In the genomic region with DNA sequence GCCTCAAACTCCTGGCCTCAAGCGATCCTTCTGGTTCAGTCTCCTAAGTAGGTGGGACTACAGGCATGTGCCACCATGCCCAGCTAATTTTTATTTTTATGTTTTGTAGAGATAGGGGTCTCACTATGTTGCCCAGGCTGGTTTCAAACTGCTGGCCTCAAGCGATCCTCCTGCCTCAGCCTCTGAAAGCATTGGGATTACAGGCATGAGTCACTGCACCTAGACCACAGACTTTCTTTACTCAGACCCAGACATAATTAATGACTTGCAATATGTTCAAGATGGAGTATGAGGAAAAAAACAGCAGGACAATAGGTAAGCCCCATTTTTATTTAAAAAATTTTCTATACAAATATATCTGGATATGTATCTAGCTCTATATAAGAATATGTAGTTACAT, we compare ENCODE assay signal across 38 cellular contexts. TPM values are rescaled to one million over a fixed set of nuclear protein-coding genes. Genes with fewer than 3 reads are reported as not detected.
"Had no signal": no experiment of that assay in that cellular context is flagged by ENCODE, and none has a peak within 500 bp of the region (broad histone marks: within the 10 kb centered on the region; RNA-seq: fewer than 3 reads in every experiment).

No MANE protein-coding gene starts in this region.

- ATAC-seq: effector memory CD8-positive, alpha-beta T cell; heart right ventricle; left lobe of liver; lower lobe of right lung; naive thymus-derived CD8-positive, alpha-beta T cell; right lobe of liver; T-helper 17 cell had no signal

- DNase-seq: activated CD4-positive, alpha-beta memory T cell treated with anti-CD3 and anti-CD28 coated beads for 36 hours; activated CD4-positive, alpha-beta T cell treated with anti-CD3 and anti-CD28 coated beads, Interleukin-2, amount 10 ng/mL, durations not matched to agents 24 days and 14 days; activated CD4-positive, CD25-positive, alpha-beta regulatory T cell treated with anti-CD3 and anti-CD28 coated beads, Interleukin-2, amount 50 U/mL, for 72 hours; activated CD8-positive, alpha-beta memory T cell treated with anti-CD3 and anti-CD28 coated beads, Interleukin-2, amount 50 U/mL, for 4 hours; activated effector memory CD4-positive, alpha-beta T cell treated with anti-CD3 and anti-CD28 coated beads, Interleukin-2, amount 50 U/mL, for 16 hours; activated naive CD4-positive, alpha-beta T cell treated with anti-CD3 and anti-CD28 coated beads for 36 hours; activated naive CD8-positive, alpha-beta T cell treated with anti-CD3 and anti-CD28 coated beads for 36 hours; activated T-cell treated with anti-CD3 and anti-CD28 coated beads, Interleukin-2, amount 50 U/mL, for 1 hour; adrenal gland; aorta; cerebellar nuclear complex; colonic mucosa; dorsolateral prefrontal cortex; effector memory CD8-positive, alpha-beta T cell; erythroblast; foreskin fibroblast; heart right ventricle; lower lobe of right lung; mesenchymal stem cell; naive thymus-derived CD8-positive, alpha-beta T cell; right lobe of liver; stimulated activated CD4-positive, alpha-beta T cell treated with anti-CD3 and anti-CD28 coated beads, Interleukin-12 subunit alpha, Interleukin-12 subunit beta, amount 100 ng/mL, for 4 hours; stimulated activated CD4-positive, alpha-beta T cell treated with anti-CD3 and anti-CD28 coated beads, Interleukin-4, amount 100 ng/mL, for 1 hour; T-helper 17 cell; T1000; upper lobe of left lung; WERI-Rb-1 had no signal

- H3K9me3 ChIP-seq: adrenal gland, colonic mucosa, heart right ventricle, lower lobe of right lung, neutrophil, right lobe of liver, thoracic aorta, upper lobe of left lung, vagina had no signal

- H3K27me3 ChIP-seq: adrenal gland, cardiac muscle cell, colonic mucosa, neutrophil, right lobe of liver, upper lobe of left lung, vagina had no signal

- H3K27ac ChIP-seq: adrenal gland, cardiac muscle cell, colonic mucosa, dorsolateral prefrontal cortex, heart right ventricle, lower lobe of right lung, neutrophil, parathyroid adenoma, right lobe of liver, thoracic aorta, upper lobe of left lung, vagina, WERI-Rb-1 had no signal

- H3K36me3 ChIP-seq: adrenal gland, cardiac muscle cell, colonic mucosa, heart right ventricle, lower lobe of right lung, neutrophil, right lobe of liver, thoracic aorta, upper lobe of left lung, vagina, WERI-Rb-1 had no signal

- H3K4me1 ChIP-seq: adrenal gland, colonic mucosa, lower lobe of right lung, parathyroid adenoma, right lobe of liver, upper lobe of left lung, vagina had no signal

- H3K4me3 Mint-ChIP-seq: activated CD4-positive, alpha-beta memory T cell treated with anti-CD3 and anti-CD28 coated beads for 36 hours; activated CD4-positive, alpha-beta T cell treated with anti-CD3 and anti-CD28 coated beads, Interleukin-2, amount 10 ng/mL, durations not matched to agents 24 days and 14 days; activated naive CD4-positive, alpha-beta T cell treated with anti-CD3 and anti-CD28 coated beads for 36 hours; activated naive CD8-positive, alpha-beta T cell treated with anti-CD3 and anti-CD28 coated beads for 36 hours; activated T-helper 1 cell treated with anti-CD3 and anti-CD28 coated beads, Interleukin-12 subunit alpha, Interleukin-12 subunit beta, Interleukin-2, Interleukin-4 antibody, amounts not matched to agents 30 ng/mL and 10 ng/mL and 1 ng/mL, durations not matched to agents 14 hours and 24 hours and 36 hours; brain; effector memory CD8-positive, alpha-beta T cell; naive thymus-derived CD8-positive, alpha-beta T cell; stimulated activated naive CD8-positive, alpha-beta T cell treated with anti-CD3 and anti-CD28 coated beads, Interleukin-15, Interleukin-2, amounts not matched to agents 100 ng/mL and 50 ng/mL, for 24 hours; T-helper 17 cell had no signal

- H3K36me3 Mint-ChIP-seq: activated CD4-positive, alpha-beta memory T cell treated with anti-CD3 and anti-CD28 coated beads for 36 hours; activated naive CD8-positive, alpha-beta T cell treated with anti-CD3 and anti-CD28 coated beads for 36 hours; brain; naive thymus-derived CD8-positive, alpha-beta T cell had no signal

- H3K27me3 Mint-ChIP-seq: activated CD4-positive, alpha-beta memory T cell treated with anti-CD3 and anti-CD28 coated beads for 36 hours; activated naive CD8-positive, alpha-beta T cell treated with anti-CD3 and anti-CD28 coated beads for 36 hours; brain; stimulated activated naive CD8-positive, alpha-beta T cell treated with anti-CD3 and anti-CD28 coated beads, Interleukin-15, Interleukin-2, amounts not matched to agents 100 ng/mL and 50 ng/mL, for 24 hours had no signal

- H3K27ac Mint-ChIP-seq: activated CD4-positive, alpha-beta memory T cell treated with anti-CD3 and anti-CD28 coated beads for 36 hours; activated CD4-positive, alpha-beta T cell treated with anti-CD3 and anti-CD28 coated beads, Interleukin-2, amount 10 ng/mL, durations not matched to agents 24 days and 14 days; activated naive CD4-positive, alpha-beta T cell treated with anti-CD3 and anti-CD28 coated beads for 36 hours; activated naive CD8-positive, alpha-beta T cell treated with anti-CD3 and anti-CD28 coated beads for 36 hours; activated T-helper 1 cell treated with anti-CD3 and anti-CD28 coated beads, Interleukin-12 subunit alpha, Interleukin-12 subunit beta, Interleukin-2, Interleukin-4 antibody, amounts not matched to agents 30 ng/mL and 10 ng/mL and 1 ng/mL, durations not matched to agents 14 hours and 24 hours and 36 hours; brain; effector memory CD8-positive, alpha-beta T cell; naive thymus-derived CD8-positive, alpha-beta T cell; stimulated activated naive CD8-positive, alpha-beta T cell treated with anti-CD3 and anti-CD28 coated beads, Interleukin-15, Interleukin-2, amounts not matched to agents 100 ng/mL and 50 ng/mL, for 24 hours; T-helper 17 cell had no signal

- H3K4me3 ChIP-seq: adrenal gland, cardiac muscle cell, colonic mucosa, dorsolateral prefrontal cortex, heart right ventricle, lower lobe of right lung, right lobe of liver, thoracic aorta, upper lobe of left lung, vagina had no signal

- H3K4me1 Mint-ChIP-seq: activated CD4-positive, alpha-beta T cell treated with anti-CD3 and anti-CD28 coated beads, Interleukin-2, amount 10 ng/mL, durations not matched to agents 24 days and 14 days; activated naive CD8-positive, alpha-beta T cell treated with anti-CD3 and anti-CD28 coated beads for 36 hours; naive thymus-derived CD8-positive, alpha-beta T cell; T-helper 17 cell had no signal

- H3K9me3 Mint-ChIP-seq: activated CD4-positive, alpha-beta memory T cell treated with anti-CD3 and anti-CD28 coated beads for 36 hours; activated CD4-positive, alpha-beta T cell treated with anti-CD3 and anti-CD28 coated beads, Interleukin-2, amount 10 ng/mL, durations not matched to agents 24 days and 14 days; activated naive CD4-positive, alpha-beta T cell treated with anti-CD3 and anti-CD28 coated beads for 36 hours; activated naive CD8-positive, alpha-beta T cell treated with anti-CD3 and anti-CD28 coated beads for 36 hours; activated T-helper 1 cell treated with anti-CD3 and anti-CD28 coated beads, Interleukin-12 subunit alpha, Interleukin-12 subunit beta, Interleukin-2, Interleukin-4 antibody, amounts not matched to agents 30 ng/mL and 10 ng/mL and 1 ng/mL, durations not matched to agents 14 hours and 24 hours and 36 hours; brain; effector memory CD8-positive, alpha-beta T cell; naive thymus-derived CD8-positive, alpha-beta T cell; stimulated activated naive CD8-positive, alpha-beta T cell treated with anti-CD3 and anti-CD28 coated beads, Interleukin-15, Interleukin-2, amounts not matched to agents 100 ng/mL and 50 ng/mL, for 24 hours had no signal

RNA-seq across cellular contexts. Expression of a gene that starts 13.2 kb away (rescaled TPM):
- total RNA-seq: activated CD4-positive, alpha-beta memory T cell treated with anti-CD3 and anti-CD28 coated beads for 36 hours; activated CD4-positive, alpha-beta T cell treated with anti-CD3 and anti-CD28 coated beads, Interleukin-2, amount 10 ng/mL, durations not matched to agents 24 days and 14 days; activated CD8-positive, alpha-beta memory T cell treated with anti-CD3 and anti-CD28 coated beads for 36 hours; activated naive CD4-positive, alpha-beta T cell treated with anti-CD3 and anti-CD28 coated beads for 36 hours; activated naive CD8-positive, alpha-beta T cell treated with anti-CD3 and anti-CD28 coated beads for 36 hours; activated T-helper 1 cell treated with anti-CD3 and anti-CD28 coated beads, Interleukin-12 subunit alpha, Interleukin-12 subunit beta, Interleukin-2, Interleukin-4 antibody, amounts not matched to agents 30 ng/mL and 10 ng/mL and 1 ng/mL, durations not matched to agents 14 hours and 24 hours and 36 hours; fibroblast of lung; naive thymus-derived CD8-positive, alpha-beta T cell; T-helper 17 cell had no signal
